Comparison of ENCODE assay signal across 31 cellular contexts in genomic region chr2:82939211-82939610, GRCh38.
"Had no signal": no experiment of that assay in that cellular context is flagged by ENCODE, and none has a peak within 500 bp of the region (broad histone marks: within the 10 kb centered on the region; RNA-seq: fewer than 3 reads in every experiment).

No MANE protein-coding gene starts in this region.

- H3K36me3 ChIP-seq: neural progenitor cell, ovary, right lobe of liver, sigmoid colon, spleen, suprapubic skin, tibial artery, transverse colon, upper lobe of right lung, uterus had no signal

- H2AFZ ChIP-seq: neural progenitor cell, parathyroid adenoma had no signal

- H3K79me2 ChIP-seq: parathyroid adenoma had no signal

- H3K27ac Mint-ChIP-seq: natural killer cell; nephron; neural progenitor cell; progenitor cell of endocrine pancreas; stimulated activated memory B cell treated with anti-CD40 and anti-IgM and Interleukin-4, amounts not matched to agents 10 μg/mL and 1 μg/mL and 100 μg/mL, for 72 hours; stimulated activated naive CD8-positive, alpha-beta T cell treated with anti-CD3 and anti-CD28 coated beads, Interleukin-15, amount 100 ng/mL, for 72 hours; type B pancreatic cell had no signal

- H3K36me3 Mint-ChIP-seq: natural killer cell; neural progenitor cell; stimulated activated memory B cell treated with anti-CD40 and anti-IgM and Interleukin-4, amounts not matched to agents 10 μg/mL and 1 μg/mL and 100 μg/mL, for 72 hours; type B pancreatic cell had no signal

- H3K27me3 Mint-ChIP-seq: progenitor cell of endocrine pancreas; stimulated activated memory B cell treated with anti-CD40 and anti-IgM and Interleukin-4, amounts not matched to agents 10 μg/mL and 1 μg/mL and 100 μg/mL, for 72 hours; stimulated activated naive CD8-positive, alpha-beta T cell treated with anti-CD3 and anti-CD28 coated beads, Interleukin-15, amount 100 ng/mL, for 72 hours; type B pancreatic cell had no signal

- H3K9me3 ChIP-seq: ovary, psoas muscle, right lobe of liver, sigmoid colon, suprapubic skin, testis, tibial artery, transverse colon, upper lobe of right lung, uterus had no signal

- H3K4me2 ChIP-seq: neural progenitor cell had no signal

- ATAC-seq: natural killer cell; psoas muscle; right cardiac atrium; right lobe of liver; stimulated activated memory B cell treated with anti-CD40 and anti-IgM and Interleukin-4, amounts not matched to agents 10 μg/mL and 1 μg/mL and 100 μg/mL, for 72 hours; stimulated activated naive CD8-positive, alpha-beta T cell treated with anti-CD3 and anti-CD28 coated beads, Interleukin-15, amount 100 ng/mL, for 72 hours; stimulated activated naive CD8-positive, alpha-beta T cell treated with anti-CD3 and anti-CD28 coated beads, Interleukin-15, Interleukin-2, amounts not matched to agents 100 U/mL and 50 U/mL, for 24 hours; upper lobe of right lung had no signal

- H3K9ac ChIP-seq: neural progenitor cell, parathyroid adenoma had no signal

- DNase-seq: natural killer cell; occipital lobe; ovary; posterior cingulate gyrus; psoas muscle; right cardiac atrium; right lobe of liver; sigmoid colon; small intestine; spleen; stimulated activated CD4-positive, alpha-beta T cell treated with anti-CD3 and anti-CD28 coated beads, Interleukin-12 subunit alpha, Interleukin-12 subunit beta, amount 100 ng/mL, for 4 hours; stimulated activated CD4-positive, alpha-beta T cell treated with anti-CD3 and anti-CD28 coated beads, Interleukin-1b, Interleukin-23, amount 100 ng/mL, for 48 hours; stimulated activated CD4-positive, alpha-beta T cell treated with anti-CD3 and anti-CD28 coated beads, Interleukin-4, amount 100 ng/mL, for 1 hour; stimulated activated CD4-positive, alpha-beta T cell treated with anti-CD3 and anti-CD28 coated beads, Interleukin-4, amount 100 ng/mL, for 4 hours; stimulated activated CD8-positive, alpha-beta memory T cell treated with anti-CD3 and anti-CD28 coated beads, Interleukin-4, amount 100 ng/mL, for 48 hours; stimulated activated naive CD4-positive, alpha-beta T cell; stimulated activated naive CD8-positive, alpha-beta T cell treated with anti-CD3 and anti-CD28 coated beads, Interleukin-15, amount 100 ng/mL, for 72 hours; stimulated activated naive CD8-positive, alpha-beta T cell treated with anti-CD3 and anti-CD28 coated beads, Interleukin-15, Interleukin-2, amounts not matched to agents 100 U/mL and 50 U/mL, for 24 hours; substantia nigra; testis; tibial artery; transverse colon; upper lobe of right lung; uterus had no signal

- H3K4me1 ChIP-seq: neural progenitor cell, parathyroid adenoma, psoas muscle, right lobe of liver, sigmoid colon, spleen, suprapubic skin, testis, tibial artery, transverse colon, upper lobe of right lung, uterus had no signal

- H3K9me3 Mint-ChIP-seq: neural progenitor cell, type B pancreatic cell had no signal

- H3K4me1 Mint-ChIP-seq: natural killer cell; nephron; neural progenitor cell; stimulated activated memory B cell treated with anti-CD40 and anti-IgM and Interleukin-4, amounts not matched to agents 10 μg/mL and 1 μg/mL and 100 μg/mL, for 72 hours; stimulated activated naive CD8-positive, alpha-beta T cell treated with anti-CD3 and anti-CD28 coated beads, Interleukin-15, amount 100 ng/mL, for 72 hours had no signal

- H3K27me3 ChIP-seq: neural progenitor cell, ovary, right lobe of liver, sigmoid colon, spleen, suprapubic skin, testis, tibial artery, transverse colon, upper lobe of right lung, uterus had no signal

- H3K4me3 ChIP-seq: neural progenitor cell, ovary, psoas muscle, right lobe of liver, sigmoid colon, spleen, suprapubic skin, tibial artery, transverse colon, upper lobe of right lung, uterus had no signal

- H3K27ac ChIP-seq: neural progenitor cell, ovary, parathyroid adenoma, psoas muscle, right lobe of liver, sigmoid colon, spleen, suprapubic skin, testis, tibial artery, transverse colon, upper lobe of right lung, uterus had no signal

- H3K4me3 Mint-ChIP-seq: natural killer cell; nephron; neural progenitor cell; stimulated activated memory B cell treated with anti-CD40 and anti-IgM and Interleukin-4, amounts not matched to agents 10 μg/mL and 1 μg/mL and 100 μg/mL, for 72 hours; stimulated activated naive CD8-positive, alpha-beta T cell treated with anti-CD3 and anti-CD28 coated beads, Interleukin-15, amount 100 ng/mL, for 72 hours; type B pancreatic cell had no signal

- FAIRE-seq: small intestine had no signal
